Comparison of ENCODE assay signal across 13 cellular contexts in genomic region chr2:201697899-201698298, GRCh38. TPM values are rescaled to one million over a fixed set of nuclear protein-coding genes. Genes with fewer than 3 reads are reported as not detected.
DNase-seq lines count a peak whose midpoint lies in the region; ATAC-seq and TF ChIP-seq lines count a peak whose summit lies in the region.
"Had no signal": no experiment of that assay in that cellular context is flagged by ENCODE, and none has a peak within 500 bp of the region (broad histone marks: within the 10 kb centered on the region; RNA-seq: fewer than 3 reads in every experiment).

No MANE protein-coding gene starts in this region.

- POLR2A ChIA-PET in naive thymus-derived CD8-positive, alpha-beta T cell (lab: Charles Lee), result no interaction called here

- H3K79me2 ChIP-seq in ACC112 (ENCODE audit: control insufficient read depth, insufficient read depth, low read length, unreplicated experiment), result no peaks in the 10 kb centered on the region
- H3K79me2 ChIP-seq in mesendoderm (ENCODE audit: control insufficient read depth, insufficient read depth, low read length), result no peaks in the 10 kb centered on the region

- H3K4me3 Mint-ChIP-seq in naive thymus-derived CD8-positive, alpha-beta T cell, result no peak overlapping the region
- H3K4me3 Mint-ChIP-seq: activated T-helper 17 cell treated with anti-CD3 and anti-CD28 coated beads, Interleukin-2, amount 50 U/mL, for 72 hours had no signal

- H3K79me1 ChIP-seq in mesendoderm (ENCODE audit: low read length), result no peaks in the 10 kb centered on the region

- H3K36me3 ChIP-seq in ACC112 (ENCODE audit: insufficient read depth, low read length), result peaks cover 10% of the 10 kb centered on the region
- H3K36me3 ChIP-seq in MG63, result peaks cover 23% of the 10 kb centered on the region
- no peaks in the 10 kb centered on the region for H3K36me3 ChIP-seq in mesendoderm (ENCODE audit: control insufficient read depth, insufficient read depth, low read length)
- peaks cover 8 to 15% of the 10 kb centered on the region in 2 donors for H3K36me3 ChIP-seq in thyroid gland

- TF ChIP-seq CTCF in thyroid gland (IDR thresholded peaks at IDR 0.05), result no peak

- H3K9ac ChIP-seq in mesendoderm (ENCODE audit: low read length), result no peak overlapping the region

- H3K4me3 ChIP-seq in ACC112 (ENCODE audit: low read depth, low read length) (peak overlapping the region; percentile 61), MG63 (no peak overlapping the region), mesendoderm (ENCODE audit: low read length) (no peak overlapping the region), thyroid gland (replicated peaks in 1 of 3) (no peak overlapping the region)

- H3K9me3 Mint-ChIP-seq in naive thymus-derived CD8-positive, alpha-beta T cell, result no peaks in the 10 kb centered on the region
- H3K9me3 Mint-ChIP-seq: activated T-helper 17 cell treated with anti-CD3 and anti-CD28 coated beads, Interleukin-2, amount 50 U/mL, for 72 hours had no signal

- H3K27ac ChIP-seq in ACC112 (ENCODE audit: low read depth, low read length) (peak overlapping the region; percentile 95), mesendoderm (ENCODE audit: low read depth, low read length) (no peak overlapping the region), thyroid gland (no peak overlapping the region)

- no peak overlapping the region for H3K23ac ChIP-seq in mesendoderm (ENCODE audit: low read length)

- no peak overlapping the region for H3K4me2 ChIP-seq in mesendoderm (ENCODE audit: low read length)

- H4K8ac ChIP-seq in mesendoderm (ENCODE audit: low read depth, low read length), result no peak overlapping the region

- no peak overlapping the region for H2BK15ac ChIP-seq in mesendoderm (replicated peaks; ENCODE audit: low read depth)

- H3K27ac Mint-ChIP-seq in naive thymus-derived CD8-positive, alpha-beta T cell, result no peak overlapping the region
- H3K27ac Mint-ChIP-seq: activated T-helper 17 cell treated with anti-CD3 and anti-CD28 coated beads, Interleukin-2, amount 50 U/mL, for 72 hours had no signal

- DNase-seq in MG63 (peak; percentile 45), cerebellar cortex (ENCODE audit: low spot score) (peak; percentile 80), mesendoderm (peak; percentile 42), NCI-H2107 treated with DMSO at 0.1 percent for 48 hours (lab: John Stamatoyannopoulos, UW; ENCODE audit: unreplicated experiment) (no peak), thyroid gland (no peak)
- DNase-seq in naive thymus-derived CD8-positive, alpha-beta T cell, result no peak
- DNase-seq: AML-193; effector CD8-positive, alpha-beta T cell; NCI-H146 had no signal

- ATAC-seq in GM19035 (IDR thresholded peaks at IDR 0.05; ENCODE audit: unreplicated experiment), result no peak
- no peak for ATAC-seq in naive thymus-derived CD8-positive, alpha-beta T cell
- ATAC-seq: activated T-helper 17 cell treated with anti-CD3 and anti-CD28 coated beads, Interleukin-2, amount 50 U/mL, for 72 hours; left lobe of liver had no signal

- peaks cover 0 to 6% (median 0%) of the 10 kb centered on the region in 4 donors for H3K4me1 Mint-ChIP-seq in naive thymus-derived CD8-positive, alpha-beta T cell

- no peak overlapping the region for H2AFZ ChIP-seq in ACC112 (ENCODE audit: low read length, unreplicated experiment)

- TF ChIP-seq POLR2A in thyroid gland (IDR thresholded peaks at IDR 0.05), result no peak

- H2BK5ac ChIP-seq in mesendoderm (ENCODE audit: low read length), result no peak overlapping the region

- no peak overlapping the region for H2BK120ac ChIP-seq in mesendoderm (ENCODE audit: low read depth, low read length)

- intact Hi-C loops in thyroid gland (cut with DNase I), result no loop called here

- no peak overlapping the region for H3K18ac ChIP-seq in mesendoderm (ENCODE audit: low read length)

- no peak overlapping the region for H3K56ac ChIP-seq in mesendoderm (ENCODE audit: low read length)

- H3K4me1 ChIP-seq in ACC112 (ENCODE audit: control insufficient read depth, insufficient read depth, low read length, unreplicated experiment) (peaks cover 50% of the 10 kb centered on the region), mesendoderm (ENCODE audit: control insufficient read depth, low read depth, low read length) (peaks cover 15% of the 10 kb centered on the region), thyroid gland (no peaks in the 10 kb centered on the region)

- H3K27me3 ChIP-seq in ACC112 (ENCODE audit: insufficient read depth, low read length) (no peaks in the 10 kb centered on the region), MG63 (no peaks in the 10 kb centered on the region), mesendoderm (ENCODE audit: insufficient read depth, low read length, poor library complexity) (no peaks in the 10 kb centered on the region), thyroid gland (no peaks in the 10 kb centered on the region)

- H3K4ac ChIP-seq in mesendoderm (ENCODE audit: low read depth, low read length), result no peak overlapping the region

- H2AK5ac ChIP-seq in mesendoderm (ENCODE audit: low read length), result no peak overlapping the region

- no peaks in the 10 kb centered on the region for H3K9me3 ChIP-seq in MG63
- no peaks in the 10 kb centered on the region for H3K9me3 ChIP-seq in thyroid gland

- WGBS in mesendoderm (ENCODE audit: extremely low coverage, insufficient coverage, low lambda C conversion rate), result no CpG with 5 or more reads among the region's 2 CpGs
- 42 to 45% methylated on average over 2 of the region's 2 CpGs for WGBS in thyroid gland, 2 donors

- no peaks in the 10 kb centered on the region for H3K27me3 Mint-ChIP-seq in naive thymus-derived CD8-positive, alpha-beta T cell
- H3K27me3 Mint-ChIP-seq: activated T-helper 17 cell treated with anti-CD3 and anti-CD28 coated beads, Interleukin-2, amount 50 U/mL, for 72 hours had no signal

- H4K5ac ChIP-seq in mesendoderm (ENCODE audit: low read length), result no peak overlapping the region

- H3K36me3 Mint-ChIP-seq in naive thymus-derived CD8-positive, alpha-beta T cell, result peaks cover 0 to 25% (median 11%) of the 10 kb centered on the region in 3 donors

RNA-seq across cellular contexts. Expression of gene MPP4, which starts 0.5 kb away (rescaled TPM):
- 5.5 and 7.6 TPM in 2 replicates for total RNA-seq in MG63 (2014; rRNA removed; shearing (Covaris generic); ENCODE audit: low replicate concordance)
- polyA plus RNA-seq in mesendoderm (2013, experiment 1 of 2), result 0.15 TPM
- polyA plus RNA-seq in mesendoderm (2013, experiment 2 of 2), result 0.17 TPM
- not detected for total RNA-seq in thyroid gland
- not detected for total RNA-seq in naive thymus-derived CD8-positive, alpha-beta T cell
- polyA plus RNA-seq in naive thymus-derived CD8-positive, alpha-beta T cell, result not detected
- total RNA-seq: activated T-helper 17 cell treated with anti-CD3 and anti-CD28 coated beads, Interleukin-2, amount 50 U/mL, for 72 hours; left lobe of liver had no signal

RNA-seq across cellular contexts. Expression of gene TMEM237, which starts 54.6 kb away (rescaled TPM):
- 63.8 and 73.3 TPM in 2 replicates for total RNA-seq in MG63 (2014; rRNA removed; shearing (Covaris generic); ENCODE audit: low replicate concordance)
- polyA plus RNA-seq in mesendoderm (2013, experiment 1 of 2), result 49.1 TPM
- polyA plus RNA-seq in mesendoderm (2013, experiment 2 of 2), result 47.1 TPM
- total RNA-seq in thyroid gland, result 10 to 100 TPM; 16.7 to 27.5 (median 19.1) TPM
- 1 to 10 TPM; 5.5 to 9.8 TPM for total RNA-seq in naive thymus-derived CD8-positive, alpha-beta T cell
- 1 to 10 TPM; 4.3 to 5.7 (median 4.8) TPM for polyA plus RNA-seq in naive thymus-derived CD8-positive, alpha-beta T cell

Comparison
In these comparisons a context has a peak if more than half of its experiments do, and no peak if none do; other contexts are left out.
1. DNase-seq: peak in MG63 (single experiment), cerebellar cortex (single experiment) and mesendoderm (single experiment); none in NCI-H2107 treated with DMSO at 0.1 percent for 48 hours (single experiment), thyroid gland (0 of 2) and naive thymus-derived CD8-positive, alpha-beta T cell (0 of 10).